Comparison of ENCODE assay signal across 23 cellular contexts in genomic region chr2:182521453-182522427, GRCh38.
DNase-seq lines count a peak whose midpoint lies in the region; ATAC-seq, FAIRE-seq and TF ChIP-seq lines count a peak whose summit lies in the region.
"Had no signal": no experiment of that assay in that cellular context is flagged by ENCODE, and none has a peak within 500 bp of the region (broad histone marks: within the 10 kb centered on the region; RNA-seq: fewer than 3 reads in every experiment).

No MANE protein-coding gene starts in this region.

- no peak overlapping the region for H3K4me3 Mint-ChIP-seq in stimulated activated effector memory CD8-positive, alpha-beta T cell treated with anti-CD3 and anti-CD28 coated beads, Interleukin-12 subunit alpha, Interleukin-12 subunit beta, amount 100 ng/mL, for 72 hours
- H3K4me3 Mint-ChIP-seq: activated naive CD4-positive, alpha-beta T cell treated with anti-CD3 and anti-CD28 coated beads, Interleukin-2, amount 10 ng/mL, durations not matched to agents 7 days and 5 days; CD4-positive, CD25-positive, alpha-beta regulatory T cell; GM23338 had no signal

- no peak overlapping the region for H4K91ac ChIP-seq in mesenchymal stem cell (ENCODE audit: low read length)

- CTCF ChIA-PET in A673 (lab: Charles Lee), result no interaction called here

- H3K9me3 Mint-ChIP-seq in stimulated activated effector memory CD8-positive, alpha-beta T cell treated with anti-CD3 and anti-CD28 coated beads, Interleukin-12 subunit alpha, Interleukin-12 subunit beta, amount 100 ng/mL, for 72 hours, result no peaks in the 10 kb centered on the region
- H3K9me3 Mint-ChIP-seq: activated naive CD4-positive, alpha-beta T cell treated with anti-CD3 and anti-CD28 coated beads, Interleukin-2, amount 10 ng/mL, durations not matched to agents 7 days and 5 days; GM23338 had no signal

- no peak for TF ChIP-seq CTCF in A673 (conservative IDR thresholded peaks at IDR 0.05; ENCODE audit: low read depth, low read length)
- no peak for TF ChIP-seq CTCF in GM13977 (IDR thresholded peaks at IDR 0.05; ENCODE audit: extremely low read depth, insufficient read depth, missing control alignments)

- no peak for ATAC-seq in stimulated activated effector memory CD8-positive, alpha-beta T cell treated with anti-CD3 and anti-CD28 coated beads, Interleukin-12 subunit alpha, Interleukin-12 subunit beta, amount 100 ng/mL, for 72 hours
- ATAC-seq: gastrocnemius medialis, K562, left colon, upper lobe of right lung had no signal

- no peak overlapping the region for H3K23ac ChIP-seq in mesenchymal stem cell (ENCODE audit: low read length in 2 of 2)

- no peak overlapping the region for H3K27ac Mint-ChIP-seq in stimulated activated effector memory CD8-positive, alpha-beta T cell treated with anti-CD3 and anti-CD28 coated beads, Interleukin-12 subunit alpha, Interleukin-12 subunit beta, amount 100 ng/mL, for 72 hours
- H3K27ac Mint-ChIP-seq: activated naive CD4-positive, alpha-beta T cell treated with anti-CD3 and anti-CD28 coated beads, Interleukin-2, amount 10 ng/mL, durations not matched to agents 7 days and 5 days; CD4-positive, CD25-positive, alpha-beta regulatory T cell; GM23338 had no signal

- H3K36me3 Mint-ChIP-seq in stimulated activated effector memory CD8-positive, alpha-beta T cell treated with anti-CD3 and anti-CD28 coated beads, Interleukin-12 subunit alpha, Interleukin-12 subunit beta, amount 100 ng/mL, for 72 hours, result no peaks in the 10 kb centered on the region
- H3K36me3 Mint-ChIP-seq: activated naive CD4-positive, alpha-beta T cell treated with anti-CD3 and anti-CD28 coated beads, Interleukin-2, amount 10 ng/mL, durations not matched to agents 7 days and 5 days; CD4-positive, CD25-positive, alpha-beta regulatory T cell had no signal

- no peaks in the 10 kb centered on the region for H3K4me1 Mint-ChIP-seq in stimulated activated effector memory CD8-positive, alpha-beta T cell treated with anti-CD3 and anti-CD28 coated beads, Interleukin-12 subunit alpha, Interleukin-12 subunit beta, amount 100 ng/mL, for 72 hours
- H3K4me1 Mint-ChIP-seq: activated naive CD4-positive, alpha-beta T cell treated with anti-CD3 and anti-CD28 coated beads, Interleukin-2, amount 10 ng/mL, durations not matched to agents 7 days and 5 days; CD4-positive, CD25-positive, alpha-beta regulatory T cell; GM23338 had no signal

- TSS peak; percentile 83 for BruUV-seq in A673 (replicated peaks; lab: Mats Ljungman, UMichigan)

- POLR2A ChIA-PET in A673 (lab: Charles Lee; ENCODE audit: low non-redundant PET), result no interaction called here

- H3K18ac ChIP-seq in mesenchymal stem cell (ENCODE audit: low read depth in 1 of 2, low read length in 2 of 2), result no peak overlapping the region

- H3K14ac ChIP-seq in mesenchymal stem cell (ENCODE audit: low read length in 2 of 2), result no peak overlapping the region

- H3K79me1 ChIP-seq in mesenchymal stem cell (replicated peaks; ENCODE audit: low read length, poor library complexity, severe bottlenecking), result no peaks in the 10 kb centered on the region

- no peak overlapping the region for H2AFZ ChIP-seq in mesenchymal stem cell (ENCODE audit: low read depth, low read length)
- H2AFZ ChIP-seq: GM23338 had no signal

- H3K36me3 ChIP-seq in A673 (ENCODE audit: insufficient read depth, low read length, poor library complexity, severe bottlenecking) (no peaks in the 10 kb centered on the region), mesenchymal stem cell (ENCODE audit: control insufficient read depth in 1 of 2, insufficient read depth in 2 of 2, low read depth in 1 of 2, low read length in 2 of 2) (no peaks in the 10 kb centered on the region)
- H3K36me3 ChIP-seq: gastrocnemius medialis, right atrium auricular region, upper lobe of right lung had no signal

- FAIRE-seq in HTR-8/SVneo (lab: Jason Lieb, UNC), result peak; percentile 20
- FAIRE-seq: A549, K562 had no signal

- H3K27ac ChIP-seq in A673 (ENCODE audit: low read depth, low read length, poor library complexity, severe bottlenecking) (no peak overlapping the region), angular gyrus (ENCODE audit: low read depth, low read length) (peak overlapping the region; percentile 50), mesenchymal stem cell (ENCODE audit: low read length, poor library complexity, severe bottlenecking) (peak overlapping the region; percentile 73)
- H3K27ac ChIP-seq: A549, coronary artery, epithelial cell of prostate, gastrocnemius medialis, right atrium auricular region, upper lobe of right lung had no signal

- H3K4me3 ChIP-seq in A673 (ENCODE audit: low read depth, low read length, poor library complexity, severe bottlenecking) (peak overlapping the region; percentile 6), mesenchymal stem cell (ENCODE audit: insufficient read depth in 1 of 2, low read depth in 1 of 2, low read length in 2 of 2) (peak overlapping the region in 1 of 2 experiments; percentile 68)
- H3K4me3 ChIP-seq: A549, GM23338, K562, upper lobe of right lung had no signal

- no peak overlapping the region for H2BK12ac ChIP-seq in mesenchymal stem cell (ENCODE audit: low read length in 2 of 2)

- no peak overlapping the region for H2BK120ac ChIP-seq in mesenchymal stem cell (ENCODE audit: low read depth, low read length)

- no peak overlapping the region for H3K4ac ChIP-seq in mesenchymal stem cell (ENCODE audit: low read depth in 1 of 2, low read length in 2 of 2)

- DNase-seq in A673 (ENCODE audit: low spot score) (no peak), HTR-8/SVneo (ENCODE audit: insufficient read length, low spot score) (no peak), mesenchymal stem cell (no peak), NCI-H2081 treated with DMSO at 0.1 percent for 48 hours (lab: John Stamatoyannopoulos, UW) (no peak), GM19238 (ENCODE audit: insufficient read length, low spot score) (no peak), GM13977 (ENCODE audit: low spot score) (no peak)
- no peak for DNase-seq in stimulated activated effector memory CD8-positive, alpha-beta T cell treated with anti-CD3 and anti-CD28 coated beads, Interleukin-12 subunit alpha, Interleukin-12 subunit beta, amount 100 ng/mL, for 72 hours (ENCODE audit: low spot score in 2 of 2)
- DNase-seq: activated CD4-positive, alpha-beta T cell treated with anti-CD3 and anti-CD28 coated beads, Interleukin-2, amount 50 U/mL, for 4 hours; activated naive CD4-positive, alpha-beta T cell treated with anti-CD3 and anti-CD28 coated beads, Interleukin-2, amount 10 ng/mL, durations not matched to agents 7 days and 5 days; activated T-cell treated with anti-CD3 and anti-CD28 coated beads for 4 hours; CD4-positive, CD25-positive, alpha-beta regulatory T cell; gastrocnemius medialis; left colon; NCI-H1048; stimulated activated naive CD4-positive, alpha-beta T cell treated with Interleukin-2 at 50 U/mL for 16 hours; upper lobe of right lung had no signal

- H3K4me1 ChIP-seq in A673 (ENCODE audit: insufficient read depth, low read length, poor library complexity, severe bottlenecking) (peaks cover 3% of the 10 kb centered on the region), mesenchymal stem cell (ENCODE audit: control insufficient read depth, insufficient read depth, low read depth, low read length) (no peaks in the 10 kb centered on the region)
- H3K4me1 ChIP-seq: A549, gastrocnemius medialis, right atrium auricular region, upper lobe of right lung had no signal

- intact Hi-C loops in A673 (cut with micrococcal nuclease; ENCODE audit: unreplicated experiment), result no loop called here

- peak overlapping the region; percentile 61 for H3K9ac ChIP-seq in mesenchymal stem cell (ENCODE audit: low read length)

- H4K8ac ChIP-seq in mesenchymal stem cell (ENCODE audit: low read length), result no peak overlapping the region

- in situ Hi-C loops in GM13977 (cut with MboI; ENCODE audit: low pct_unique_long_range_greater_than_20kb, low sequenced_read_pairs, unreplicated experiment), result no loop called here

- no peak overlapping the region for H2AK5ac ChIP-seq in mesenchymal stem cell (ENCODE audit: low read length, severe bottlenecking)

- H3K9me3 ChIP-seq in A673 (ENCODE audit: low read depth, low read length, poor library complexity, severe bottlenecking), result no peaks in the 10 kb centered on the region
- H3K9me3 ChIP-seq in mesenchymal stem cell (ENCODE audit: control insufficient read depth, low read length), result no peaks in the 10 kb centered on the region
- H3K9me3 ChIP-seq: A549, gastrocnemius medialis, right atrium auricular region, upper lobe of right lung had no signal

- peak overlapping the region; percentile 17 for H3K4me2 ChIP-seq in mesenchymal stem cell (ENCODE audit: low read length, poor library complexity, severe bottlenecking)
- H3K4me2 ChIP-seq: GM23338 had no signal

- no peaks in the 10 kb centered on the region for H3K27me3 ChIP-seq in A673 (replicated peaks; ENCODE audit: insufficient read depth, low read depth, low read length, poor library complexity)
- H3K27me3 ChIP-seq in mesenchymal stem cell (ENCODE audit: control insufficient read depth in 1 of 2, insufficient read depth in 1 of 2, low read length in 2 of 2), result no peaks in the 10 kb centered on the region
- H3K27me3 ChIP-seq: gastrocnemius medialis, right atrium auricular region, upper lobe of right lung had no signal

- no peak overlapping the region for H2BK15ac ChIP-seq in mesenchymal stem cell (ENCODE audit: low read depth, poor library complexity, severe bottlenecking)

- H2BK5ac ChIP-seq in mesenchymal stem cell (ENCODE audit: low read depth, low read length, poor library complexity, severe bottlenecking), result no peak overlapping the region

- 96% methylated on average over 4 of the region's 9 CpGs for WGBS in mesenchymal stem cell
